In genomic region chr22:41535244-41535643, GRCh38 we compare ENCODE assay signal across 14 cellular contexts. TPM values are rescaled to one million over a fixed set of nuclear protein-coding genes. Genes with fewer than 3 reads are reported as not detected.
A peak's percentile ranks its signal among the peaks of the same experiment; 100 is the strongest.
DNase-seq lines count a peak whose midpoint lies in the region; ATAC-seq, FAIRE-seq and TF ChIP-seq lines count a peak whose summit lies in the region.
"Had no signal": no experiment of that assay in that cellular context is flagged by ENCODE, and none has a peak within 500 bp of the region (broad histone marks: within the 10 kb centered on the region; RNA-seq: fewer than 3 reads in every experiment).

No MANE protein-coding gene starts in this region.

- H3K4me1 Mint-ChIP-seq in effector memory CD8-positive, alpha-beta T cell (ENCODE audit: low read depth in 2 of 2), result peaks cover 0 to 2% of the 10 kb centered on the region in 2 donors

- peak overlapping the region; percentile 16 to 31 for H3K27ac Mint-ChIP-seq in effector memory CD8-positive, alpha-beta T cell
- H3K27ac Mint-ChIP-seq: stimulated activated naive CD8-positive, alpha-beta T cell treated with anti-CD3 and anti-CD28 coated beads, Interleukin-15, Interleukin-2, amounts not matched to agents 100 ng/mL and 50 ng/mL, for 24 hours; T-helper 1 cell treated with Interleukin-12 subunit alpha and Interleukin-12 subunit beta and Interleukin-4 antibody, amounts not matched to agents 30 μg/mL and 1 μg/mL, for 36 hours had no signal

- no peak overlapping the region for H3K4me3 Mint-ChIP-seq in effector memory CD8-positive, alpha-beta T cell
- H3K4me3 Mint-ChIP-seq: stimulated activated naive CD8-positive, alpha-beta T cell treated with anti-CD3 and anti-CD28 coated beads, Interleukin-15, Interleukin-2, amounts not matched to agents 100 ng/mL and 50 ng/mL, for 24 hours; T-helper 1 cell treated with Interleukin-12 subunit alpha and Interleukin-12 subunit beta and Interleukin-4 antibody, amounts not matched to agents 30 μg/mL and 1 μg/mL, for 36 hours had no signal

- no peak for FAIRE-seq in small intestine (lab: Jason Lieb, UNC)

- TF ChIP-seq CTCF in retinal pigment epithelial cell (conservative IDR thresholded peaks at IDR 0.05; ENCODE audit: low read depth, low read length), result peak; percentile 50

- no peaks in the 10 kb centered on the region for H3K9me3 ChIP-seq in small intestine (ENCODE audit: control insufficient read depth, low read depth)
- H3K9me3 ChIP-seq in aorta (ENCODE audit: control insufficient read depth, low read length), result no peaks in the 10 kb centered on the region

- no peak for ATAC-seq in effector memory CD8-positive, alpha-beta T cell (replicated peaks)
- ATAC-seq in aorta (ENCODE audit: low FRiP score), result no peak
- ATAC-seq: left ventricle myocardium superior had no signal

- WGBS in small intestine, 3 donors, result 91 to 99% (median 91%) methylated on average over 5 of the region's 5 CpGs
- 91 to 100% methylated on average over 5 of the region's 5 CpGs for WGBS in aorta, 2 donors

- H3K9me3 Mint-ChIP-seq in effector memory CD8-positive, alpha-beta T cell, result no peaks in the 10 kb centered on the region
- H3K9me3 Mint-ChIP-seq: CD4-positive, CD25-positive, alpha-beta regulatory T cell; stimulated activated naive CD8-positive, alpha-beta T cell treated with anti-CD3 and anti-CD28 coated beads, Interleukin-15, Interleukin-2, amounts not matched to agents 100 ng/mL and 50 ng/mL, for 24 hours; T-helper 1 cell treated with Interleukin-12 subunit alpha and Interleukin-12 subunit beta and Interleukin-4 antibody, amounts not matched to agents 30 μg/mL and 1 μg/mL, for 36 hours had no signal

- no peaks in the 10 kb centered on the region for H3K27me3 Mint-ChIP-seq in effector memory CD8-positive, alpha-beta T cell
- H3K27me3 Mint-ChIP-seq: CD4-positive, CD25-positive, alpha-beta regulatory T cell; stimulated activated naive CD8-positive, alpha-beta T cell treated with anti-CD3 and anti-CD28 coated beads, Interleukin-15, Interleukin-2, amounts not matched to agents 100 ng/mL and 50 ng/mL, for 24 hours had no signal

- intact Hi-C loops in aorta (cut with DNase I), result no loop called here

- H3K27me3 ChIP-seq in small intestine (ENCODE audit: control insufficient read depth in 2 of 2, insufficient read depth in 2 of 2, low read length in 2 of 2) (no peaks in the 10 kb centered on the region), aorta (ENCODE audit: control insufficient read depth in 1 of 2, insufficient read depth in 2 of 2, low read length in 1 of 2) (no peaks in the 10 kb centered on the region)

- H3K4me1 ChIP-seq in small intestine (ENCODE audit: control insufficient read depth in 2 of 2, insufficient read depth in 1 of 2, low read depth in 1 of 2, low read length in 1 of 2), result no peaks in the 10 kb centered on the region
- H3K4me1 ChIP-seq in aorta (ENCODE audit: control insufficient read depth in 1 of 2, insufficient read depth in 2 of 2, low read length in 2 of 2), result no peaks in the 10 kb centered on the region

- H3K4me3 ChIP-seq in retinal pigment epithelial cell (ENCODE audit: low read length) (no peak overlapping the region), small intestine (ENCODE audit: low read depth in 1 of 2, low read length in 2 of 2) (no peak overlapping the region), aorta (ENCODE audit: low read length in 2 of 2) (no peak overlapping the region)

- peak; percentile 2 for DNase-seq in SKM-1 treated with dmso at 0.1 percent for 144 hours (lab: John Stamatoyannopoulos, UW; ENCODE audit: unreplicated experiment)
- DNase-seq in SKM-1 (lab: John Stamatoyannopoulos, UW; ENCODE audit: unreplicated experiment), result no peak
- peak; percentile 11 for DNase-seq in NCI-H510A treated with DMSO at 0.1 percent for 48 hours (lab: John Stamatoyannopoulos, UW)
- no peak for DNase-seq in effector memory CD8-positive, alpha-beta T cell
- DNase-seq in retinal pigment epithelial cell (ENCODE audit: low read depth), result no peak
- no peak for DNase-seq in amniotic stem cell (lab: John Stamatoyannopoulos, UW)
- DNase-seq in small intestine, result no peak
- no peak for DNase-seq in aorta
- DNase-seq: CD4-positive, CD25-positive, alpha-beta regulatory T cell; GOT3; left ventricle myocardium superior; NCI-H2029 treated with DMSO at 0.1 percent for 48 hours had no signal

- no peak overlapping the region for H3K27ac ChIP-seq in small intestine (ENCODE audit: low read depth in 1 of 2, low read length in 1 of 2)
- no peak overlapping the region for H3K27ac ChIP-seq in aorta (ENCODE audit: low read depth in 1 of 2, low read length in 2 of 2)

- H3K36me3 Mint-ChIP-seq in effector memory CD8-positive, alpha-beta T cell (ENCODE audit: insufficient read depth), result peaks cover 38% of the 10 kb centered on the region

- peaks cover 2 to 7% of the 10 kb centered on the region in 2 donors for H3K36me3 ChIP-seq in small intestine (ENCODE audit: control insufficient read depth in 2 of 2, insufficient read depth in 2 of 2, low read length in 2 of 2)
- no peaks in the 10 kb centered on the region for H3K36me3 ChIP-seq in aorta (ENCODE audit: control insufficient read depth in 1 of 2, insufficient read depth in 2 of 2, low read length in 1 of 2)

RNA-seq across cellular contexts. Expression of gene POLR3H, which starts 9.0 kb away (rescaled TPM):
- 10 to 100 TPM in 1 of 3 donors, 1 to 10 TPM in 2; 2.7 to 18.2 (median 7.8) TPM for polyA plus RNA-seq in small intestine
- total RNA-seq in aorta, result 10 to 100 TPM; 25.3 to 29.2 TPM
- polyA plus RNA-seq in aorta, result 10 to 100 TPM in 1 of 2 donors, 1 to 10 TPM in 1; 9.4 to 21.0 TPM

RNA-seq across cellular contexts. Expression of gene CSDC2, which starts 25.6 kb away (rescaled TPM):
- polyA plus RNA-seq in small intestine (1 to 10 TPM in 2 of 3 donors, under 1 TPM in 1; 0.45 to 2.7 (median 2.1) TPM), aorta (100 to 1,000 TPM in 1 of 2 donors, 10 to 100 TPM in 1; 19.2 to 129 TPM)
- 10 to 100 TPM; 28.2 to 76.9 TPM for total RNA-seq in aorta
- total RNA-seq: CD4-positive, CD25-positive, alpha-beta regulatory T cell had no signal
- polyA plus RNA-seq: CD4-positive, CD25-positive, alpha-beta regulatory T cell had no signal

RNA-seq across cellular contexts. Expression of gene PMM1, which starts 54.4 kb away (rescaled TPM):
- polyA plus RNA-seq in small intestine, result 100 to 1,000 TPM in 2 of 3 donors, 10 to 100 TPM in 1; 45.5 to 125 (median 122) TPM
- 10 to 100 TPM; 23.8 to 25.2 TPM for total RNA-seq in aorta
- polyA plus RNA-seq in aorta, result 100 to 1,000 TPM in 1 of 2 donors, 10 to 100 TPM in 1; 43.6 to 101 TPM

Comparison
In these comparisons a context has a peak if more than half of its experiments do, and no peak if none do; other contexts are left out.
1. DNase-seq: peak in SKM-1 treated with dmso at 0.1 percent for 144 hours (single experiment) and NCI-H510A treated with DMSO at 0.1 percent for 48 hours (single experiment); none in SKM-1 (single experiment), effector memory CD8-positive, alpha-beta T cell (0 of 3), retinal pigment epithelial cell (single experiment), amniotic stem cell (single experiment), small intestine (single experiment) and aorta (0 of 2).
2. RNA of gene CSDC2, which starts 25.6 kb away (polyA plus RNA-seq): 19.2 to 129 TPM in aorta; 0.45 to 2.7 TPM in small intestine; every median in the first group is over 4 times any median in the second.